Comparison of ENCODE assay signal across 30 cellular contexts in the genomic region with DNA sequence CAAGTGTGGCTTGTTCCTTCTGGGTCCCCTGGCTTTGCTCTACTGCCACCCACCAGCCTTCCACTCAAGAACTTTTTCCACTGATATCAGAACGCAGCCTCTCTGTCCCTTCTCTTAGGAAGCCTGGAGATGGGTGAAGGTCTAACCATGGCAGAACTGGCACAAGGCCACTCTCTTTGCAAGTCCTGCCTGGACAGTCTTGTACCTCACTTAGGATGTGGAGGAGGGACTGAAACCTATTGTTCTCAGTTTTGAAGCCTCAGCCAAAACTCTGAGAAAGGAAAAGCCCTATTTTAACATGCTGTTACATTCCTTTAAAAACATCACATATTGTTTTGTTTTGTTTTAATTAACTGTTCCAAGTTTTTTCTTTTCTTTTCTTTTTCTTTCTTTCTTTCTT.
"Had no signal": no experiment of that assay in that cellular context is flagged by ENCODE, and none has a peak within 500 bp of the region (broad histone marks: within the 10 kb centered on the region; RNA-seq: fewer than 3 reads in every experiment).

No MANE protein-coding gene starts in this region.

- DNase-seq: activated B cell treated with CpG ODN at 0.5 μM for 24 hours; activated CD4-positive, alpha-beta T cell treated with anti-CD3 and anti-CD28 coated beads for 48 hours; activated CD4-positive, alpha-beta T cell treated with anti-CD3 and anti-CD28 coated beads, Interleukin-2, amount 50 U/mL, for 1 hour; activated CD4-positive, alpha-beta T cell treated with anti-CD3 and anti-CD28 coated beads, Interleukin-2, amount 50 U/mL, for 48 hours; activated CD8-positive, alpha-beta memory T cell treated with anti-CD3 and anti-CD28 coated beads for 24 hours; activated CD8-positive, alpha-beta T cell treated with anti-CD3 and anti-CD28 coated beads for 36 hours; activated effector memory CD4-positive, alpha-beta T cell treated with anti-CD3 and anti-CD28 coated beads, Interleukin-2, amount 50 U/mL, for 16 hours; activated naive CD4-positive, alpha-beta T cell treated with anti-CD3 and anti-CD28 coated beads for 36 hours; activated naive CD8-positive, alpha-beta T cell treated with anti-CD3 and anti-CD28 coated beads, Interleukin-2, amount 10 ng/mL, durations not matched to agents 7 days and 5 days; activated T-cell treated with anti-CD3 and anti-CD28 coated beads, Interleukin-2, amount 50 U/mL, for 1 hour; activated T-cell treated with anti-CD3 and anti-CD28 coated beads, Interleukin-2, amount 50 U/mL, for 48 hours; amniotic stem cell; anterior cingulate cortex; brain microvascular endothelial cell; central memory CD4-positive, alpha-beta T cell; effector CD4-positive, alpha-beta T cell; effector memory CD8-positive, alpha-beta T cell; foreskin fibroblast; head of caudate nucleus; T-helper 1 cell; T-helper 17 cell; T1000; WERI-Rb-1 had no signal

- FAIRE-seq: astrocyte, bronchial epithelial cell, frontal cortex had no signal

- H3K4me3 ChIP-seq: coronary artery, hepatocyte had no signal

- ATAC-seq: activated CD4-positive, CD25-positive, alpha-beta regulatory T cell treated with anti-CD3 and anti-CD28 coated beads, Interleukin-2, amount 50 U/mL, for 24 hours; activated CD8-positive, alpha-beta T cell treated with anti-CD3 and anti-CD28 coated beads for 36 hours; effector memory CD8-positive, alpha-beta T cell; esophagus mucosa; T-helper 17 cell had no signal

- H3K4me2 ChIP-seq: hepatocyte had no signal

- H3K27me3 ChIP-seq: brain microvascular endothelial cell, hepatocyte had no signal

- H2AFZ ChIP-seq: hepatocyte had no signal

- H3K79me2 ChIP-seq: hepatocyte had no signal

- H3K27ac ChIP-seq: brain microvascular endothelial cell, coronary artery, hepatocyte, WERI-Rb-1 had no signal

- H3K36me3 ChIP-seq: brain microvascular endothelial cell, WERI-Rb-1 had no signal
